In genomic region chr10:116620423-116621400, GRCh38 we compare ENCODE assay signal across 20 cellular contexts. TPM values are rescaled to one million over a fixed set of nuclear protein-coding genes. Genes with fewer than 3 reads are reported as not detected.
"Had no signal": no experiment of that assay in that cellular context is flagged by ENCODE, and none has a peak within 500 bp of the region (broad histone marks: within the 10 kb centered on the region; RNA-seq: fewer than 3 reads in every experiment).

PNLIPRP2 (plus strand) TSS chr10:116620953.

- H3K36me3 ChIP-seq: gastrocnemius medialis, heart right ventricle, prostate gland had no signal

- H3K4me1 Mint-ChIP-seq: activated naive CD8-positive, alpha-beta T cell treated with anti-CD3 and anti-CD28 coated beads, Interleukin-2, amount 10 ng/mL, durations not matched to agents 7 days and 5 days; mesothelial cell of epicardium; naive B cell had no signal

- H3K4me3 ChIP-seq: gastrocnemius medialis, heart right ventricle, prostate gland had no signal

- H3K27ac Mint-ChIP-seq: activated CD4-positive, alpha-beta memory T cell treated with anti-CD3 and anti-CD28 coated beads for 36 hours; activated naive CD8-positive, alpha-beta T cell treated with anti-CD3 and anti-CD28 coated beads, Interleukin-2, amount 10 ng/mL, durations not matched to agents 7 days and 5 days; activated T-cell treated with anti-CD3 and anti-CD28 coated beads, Interleukin-2, amount 50 U/mL, for 72 hours; mesothelial cell of epicardium; stimulated activated naive CD8-positive, alpha-beta T cell treated with anti-CD3 and anti-CD28 coated beads, Interleukin-15, Interleukin-2, amounts not matched to agents 100 ng/mL and 50 ng/mL, for 24 hours had no signal

- FAIRE-seq: bronchial epithelial cell, keratinocyte had no signal

- H3K9me3 Mint-ChIP-seq: activated CD4-positive, alpha-beta memory T cell treated with anti-CD3 and anti-CD28 coated beads for 36 hours; activated naive CD8-positive, alpha-beta T cell treated with anti-CD3 and anti-CD28 coated beads, Interleukin-2, amount 10 ng/mL, durations not matched to agents 7 days and 5 days; activated T-cell treated with anti-CD3 and anti-CD28 coated beads, Interleukin-2, amount 50 U/mL, for 72 hours; mesothelial cell of epicardium; stimulated activated naive CD8-positive, alpha-beta T cell treated with anti-CD3 and anti-CD28 coated beads, Interleukin-15, Interleukin-2, amounts not matched to agents 100 ng/mL and 50 ng/mL, for 24 hours had no signal

- H3K9me3 ChIP-seq: gastrocnemius medialis, prostate gland had no signal

- DNase-seq: activated CD4-positive, alpha-beta memory T cell treated with anti-CD3 and anti-CD28 coated beads for 36 hours; activated CD4-positive, alpha-beta T cell treated with anti-CD3 and anti-CD28 coated beads for 1 hour; activated gamma-delta T cell treated with Interleukin-2 at 50 U/mL for 16 hours; activated naive CD8-positive, alpha-beta T cell treated with anti-CD3 and anti-CD28 coated beads, Interleukin-2, amount 10 ng/mL, durations not matched to agents 7 days and 5 days; activated T-cell treated with anti-CD3 and anti-CD28 coated beads, Interleukin-2, amount 50 U/mL, for 72 hours; anterior cingulate cortex; effector CD4-positive, alpha-beta T cell; gastrocnemius medialis; heart right ventricle; naive B cell; occipital lobe; stimulated activated CD4-positive, alpha-beta T cell treated with anti-CD3 and anti-CD28 coated beads, Interleukin-2, amount 100 ng/mL, for 48 hours; stimulated activated CD8-positive, alpha-beta memory T cell treated with anti-CD3 and anti-CD28 coated beads, Interleukin-4, amount 100 ng/mL, for 48 hours; T-helper 9 cell had no signal

- H3K27ac ChIP-seq: gastrocnemius medialis, heart right ventricle, prostate gland had no signal

- H3K4me1 ChIP-seq: gastrocnemius medialis, heart right ventricle, prostate gland had no signal

- H3K36me3 Mint-ChIP-seq: activated CD4-positive, alpha-beta memory T cell treated with anti-CD3 and anti-CD28 coated beads for 36 hours; activated naive CD8-positive, alpha-beta T cell treated with anti-CD3 and anti-CD28 coated beads, Interleukin-2, amount 10 ng/mL, durations not matched to agents 7 days and 5 days; mesothelial cell of epicardium; naive B cell had no signal

- H3K4me3 Mint-ChIP-seq: activated CD4-positive, alpha-beta memory T cell treated with anti-CD3 and anti-CD28 coated beads for 36 hours; activated naive CD8-positive, alpha-beta T cell treated with anti-CD3 and anti-CD28 coated beads, Interleukin-2, amount 10 ng/mL, durations not matched to agents 7 days and 5 days; activated T-cell treated with anti-CD3 and anti-CD28 coated beads, Interleukin-2, amount 50 U/mL, for 72 hours; mesothelial cell of epicardium; stimulated activated naive CD8-positive, alpha-beta T cell treated with anti-CD3 and anti-CD28 coated beads, Interleukin-15, Interleukin-2, amounts not matched to agents 100 ng/mL and 50 ng/mL, for 24 hours had no signal

- H3K27me3 ChIP-seq: gastrocnemius medialis had no signal

RNA-seq across cellular contexts. Expression of gene PNLIPRP2, which starts in this region (rescaled TPM):
- total RNA-seq: activated CD4-positive, alpha-beta memory T cell treated with anti-CD3 and anti-CD28 coated beads for 36 hours; activated naive CD8-positive, alpha-beta T cell treated with anti-CD3 and anti-CD28 coated beads, Interleukin-2, amount 10 ng/mL, durations not matched to agents 7 days and 5 days; activated T-cell treated with anti-CD3 and anti-CD28 coated beads, Interleukin-2, amount 50 U/mL, for 72 hours; bronchial epithelial cell; fibroblast of lung; gastrocnemius medialis; heart right ventricle; mesothelial cell of epicardium; occipital lobe; prostate gland had no signal
- polyA plus RNA-seq: fibroblast of lung, keratinocyte had no signal
